Comparison of ENCODE assay signal across 8 cellular contexts in genomic region chr1:144551543-144552424, GRCh38. TPM values are rescaled to one million over a fixed set of nuclear protein-coding genes. Genes with fewer than 3 reads are reported as not detected.
A peak's percentile ranks its signal among the peaks of the same experiment; 100 is the strongest.
DNase-seq lines count a peak whose midpoint lies in the region; TF ChIP-seq lines count a peak whose summit lies in the region.

No MANE protein-coding gene starts in this region.

- H3K9me3 ChIP-seq in SJCRH30 (replicated peaks) (no peaks in the 10 kb centered on the region), transverse colon (no peaks in the 10 kb centered on the region)

- in situ Hi-C loops in transverse colon (cut with MboI; ENCODE audit: low pct_ligation_motif_present in 1 of 4, low pct_unique_long_range_greater_than_20kb in 1 of 4, low sequenced_read_pairs in 3 of 4), result no loop called here

- TF ChIP-seq CTCF in AG09309 (IDR thresholded peaks at IDR 0.05; ENCODE audit: control insufficient read depth, insufficient read depth, low read depth, low read length, missing control alignments), result no peak
- no peak for TF ChIP-seq CTCF in osteocyte (IDR thresholded peaks at IDR 0.05)
- TF ChIP-seq CTCF in transverse colon (IDR thresholded peaks at IDR 0.05), result no peak

- H3K36me3 ChIP-seq in SJCRH30 (no peaks in the 10 kb centered on the region), transverse colon (no peaks in the 10 kb centered on the region)

- H3K4me1 ChIP-seq in SJCRH30 (no peaks in the 10 kb centered on the region), transverse colon (peaks cover 0 to 11% (median 5%) of the 10 kb centered on the region in 4 donors)

- TF ChIP-seq EP300 in transverse colon (IDR thresholded peaks at IDR 0.05; ENCODE audit: low read depth), result no peak

- H3K4me3 Mint-ChIP-seq in activated naive CD8-positive, alpha-beta T cell treated with anti-CD3 and anti-CD28 coated beads for 36 hours, result peak overlapping the region; percentile 89
- peak overlapping the region; percentile 85 for H3K4me3 Mint-ChIP-seq in osteocyte (ENCODE audit: unreplicated experiment)

- peaks cover 32% of the 10 kb centered on the region for H3K27me3 Mint-ChIP-seq in activated naive CD8-positive, alpha-beta T cell treated with anti-CD3 and anti-CD28 coated beads for 36 hours
- peaks cover 3% of the 10 kb centered on the region for H3K27me3 Mint-ChIP-seq in osteocyte (ENCODE audit: unreplicated experiment)

- no peaks in the 10 kb centered on the region for H3K9me3 Mint-ChIP-seq in activated naive CD8-positive, alpha-beta T cell treated with anti-CD3 and anti-CD28 coated beads for 36 hours
- no peaks in the 10 kb centered on the region for H3K9me3 Mint-ChIP-seq in osteocyte (ENCODE audit: unreplicated experiment)

- DNase-seq in AG09309 (ENCODE audit: low read depth) (peak; percentile 21), GM19238 (ENCODE audit: insufficient read length, low spot score) (peak; percentile 39), HPDE6-E6E7 (ENCODE audit: extremely low spot score) (peak; percentile 41), SJCRH30 (peak; percentile 89), head of caudate nucleus (peak; percentile 81 to 98 (median 94)), osteocyte (ENCODE audit: extremely low spot score, unreplicated experiment) (peak; percentile 94), transverse colon (peak; percentile 85)
- peak; percentile 74 for DNase-seq in activated naive CD8-positive, alpha-beta T cell treated with anti-CD3 and anti-CD28 coated beads for 36 hours

- intact Hi-C loops in head of caudate nucleus (cut with DNase I) (no loop called here), transverse colon (cut with DNase I; ENCODE audit: low total_unique reads) (no loop called here)

- peak overlapping the region; percentile 100 for H3K27ac Mint-ChIP-seq in activated naive CD8-positive, alpha-beta T cell treated with anti-CD3 and anti-CD28 coated beads for 36 hours
- H3K27ac Mint-ChIP-seq in osteocyte (ENCODE audit: unreplicated experiment), result peak overlapping the region; percentile 99

- H3K27me3 ChIP-seq in SJCRH30 (no peaks in the 10 kb centered on the region), transverse colon (peaks cover 28% of the 10 kb centered on the region)

- no peaks in the 10 kb centered on the region for H3K36me3 Mint-ChIP-seq in activated naive CD8-positive, alpha-beta T cell treated with anti-CD3 and anti-CD28 coated beads for 36 hours
- H3K36me3 Mint-ChIP-seq in osteocyte (ENCODE audit: unreplicated experiment), result no peaks in the 10 kb centered on the region

- peak overlapping the region; percentile 42 for H3K4me3 ChIP-seq in AG09309 (ENCODE audit: control insufficient read depth, low read depth, low read length)
- peak overlapping the region; percentile 61 for H3K4me3 ChIP-seq in SJCRH30
- H3K4me3 ChIP-seq in transverse colon, result peak overlapping the region; percentile 3 to 42 (median 28)

- H3K27ac ChIP-seq in SJCRH30 (peak overlapping the region; percentile 98), transverse colon (peak overlapping the region; percentile 77 to 92 (median 82))

- peaks cover 15% of the 10 kb centered on the region for H3K4me1 Mint-ChIP-seq in activated naive CD8-positive, alpha-beta T cell treated with anti-CD3 and anti-CD28 coated beads for 36 hours
- peaks cover 13% of the 10 kb centered on the region for H3K4me1 Mint-ChIP-seq in osteocyte (ENCODE audit: unreplicated experiment)

- peak; percentile 58 for TF ChIP-seq POLR2A in transverse colon (IDR thresholded peaks at IDR 0.05)

- WGBS in transverse colon (ENCODE audit: low coverage in 1 of 2), 2 donors, result 2 to 6% methylated on average over 11 to 44 of the region's 48 CpGs

RNA-seq across cellular contexts. Expression of gene PPIAL4F, which starts 40.9 kb away (rescaled TPM):
- not detected in 2 replicates for total RNA-seq in SJCRH30 (2014; rRNA removed; shearing (Covaris generic))
- not detected for total RNA-seq in activated naive CD8-positive, alpha-beta T cell treated with anti-CD3 and anti-CD28 coated beads for 36 hours
- total RNA-seq in osteocyte (not detected in 2 replicates), transverse colon (not detected)

Comparison
In these comparisons a context has a peak if more than half of its experiments do, and no peak if none do; other contexts are left out.
1. Peak in every context shown above with its lines: DNase-seq, H3K4me3 ChIP-seq and H3K27ac ChIP-seq.
2. DNase-seq: peak in every context shown above with its lines; median percentile 94 in head of caudate nucleus; 94 in osteocyte; 89 in SJCRH30; 85 in transverse colon; 74 in activated naive CD8-positive, alpha-beta T cell treated with anti-CD3 and anti-CD28 coated beads for 36 hours; 41 in HPDE6-E6E7; 39 in GM19238; 21 in AG09309.